ENCODE assay signal across 2 cellular contexts in genomic region chr16:71426880-71427615, GRCh38.
TF ChIP-seq lines count a peak whose summit lies in the region.

No MANE protein-coding gene starts in this region.

TF ChIP-seq in HepG2, 621 proteins besides CTCF, POLR2A, EP300 and RAD21 (continues in another document):
- TF ChIP-seq ZUFSP (CRISPR knock-in tag; IDR thresholded peaks at IDR 0.05; ENCODE audit: borderline replicate concordance) (no peak), ZBTB20 (CRISPR knock-in tag; IDR thresholded peaks at IDR 0.05; ENCODE audit: borderline replicate concordance, low read depth) (no peak), NFE2L1 (CRISPR knock-in tag; IDR thresholded peaks at IDR 0.05; ENCODE audit: borderline replicate concordance) (0 out of 2 replicates have a peak, but pooled peaks have one; percentile 40), THAP8 (CRISPR knock-in tag; IDR thresholded peaks at IDR 0.05; ENCODE audit: borderline replicate concordance) (0 out of 2 replicates have a peak, but pooled peaks have one; percentile 18), ZNF597 (CRISPR knock-in tag; IDR thresholded peaks at IDR 0.05) (no peak), STAG1 (CRISPR knock-in tag; IDR thresholded peaks at IDR 0.05) (no peak), HNRNPL (IDR thresholded peaks at IDR 0.05; ENCODE audit: low read depth, low read length) (0 out of 2 replicates have a peak, but pooled peaks have one; percentile 56), ZNF770 (CRISPR knock-in tag; IDR thresholded peaks at IDR 0.05) (no peak), ZNF275 (CRISPR knock-in tag; IDR thresholded peaks at IDR 0.05; ENCODE audit: borderline replicate concordance) (no peak), ZKSCAN5 (CRISPR knock-in tag; IDR thresholded peaks at IDR 0.05) (no peak), ZNF234 (CRISPR knock-in tag; conservative IDR thresholded peaks at IDR 0.05) (0 out of 2 replicates have a peak, but pooled peaks have one; percentile 31), SOX13 (IDR thresholded peaks at IDR 0.05) (no peak), SOX13 (CRISPR knock-in tag; conservative IDR thresholded peaks at IDR 0.05 in 1 of 2, IDR thresholded peaks at IDR 0.05 in 1 of 2) (peak in 1 of 2 experiments; percentile 82; a peak in 1 of 4 replicates), CEBPB (IDR thresholded peaks at IDR 0.05; ENCODE audit: borderline replicate concordance, low read depth, low read length) (0 out of 2 replicates have a peak, but pooled peaks have one; percentile 13), ARID3A (IDR thresholded peaks at IDR 0.05; ENCODE audit: low read depth, low read length) (peak; percentile 75; the same call in 1 of the 2 replicates), KDM1A (CRISPR knock-in tag; IDR thresholded peaks at IDR 0.05) (0 out of 2 replicates have a peak, but pooled peaks have one; percentile 20), ZNF335 (CRISPR knock-in tag; IDR thresholded peaks at IDR 0.05) (no peak), ZBTB7A (CRISPR knock-in tag; IDR thresholded peaks at IDR 0.05) (0 out of 2 replicates have a peak, but pooled peaks have one; percentile 5), ZNF761 (CRISPR knock-in tag; conservative IDR thresholded peaks at IDR 0.05) (no peak), ZNF557 (CRISPR knock-in tag; IDR thresholded peaks at IDR 0.05) (no peak), SNAPC5 (CRISPR knock-in tag; IDR thresholded peaks at IDR 0.05; ENCODE audit: borderline replicate concordance) (no peak), KMT2B (CRISPR knock-in tag; IDR thresholded peaks at IDR 0.05) (no peak)

TF ChIP-seq in GM12891, 5 proteins besides CTCF, POLR2A, EP300 and RAD21:
- TF ChIP-seq SPI1 (IDR thresholded peaks at IDR 0.05; ENCODE audit: low read depth, low read length) = no peak
- TF ChIP-seq POU2F2 (IDR thresholded peaks at IDR 0.05; ENCODE audit: low read depth, low read length) = no peak
- TF ChIP-seq TAF1 (IDR thresholded peaks at IDR 0.05; ENCODE audit: low read depth, low read length) = no peak
- no peak for TF ChIP-seq PAX5 (IDR thresholded peaks at IDR 0.05; ENCODE audit: insufficient read depth, low read length, severe bottlenecking)
- no peak for TF ChIP-seq POLR2AphosphoS5 (IDR thresholded peaks at IDR 0.05; ENCODE audit: low read depth, low read length)
